ENCODE assay signal across 15 cellular contexts in the genomic region with DNA sequence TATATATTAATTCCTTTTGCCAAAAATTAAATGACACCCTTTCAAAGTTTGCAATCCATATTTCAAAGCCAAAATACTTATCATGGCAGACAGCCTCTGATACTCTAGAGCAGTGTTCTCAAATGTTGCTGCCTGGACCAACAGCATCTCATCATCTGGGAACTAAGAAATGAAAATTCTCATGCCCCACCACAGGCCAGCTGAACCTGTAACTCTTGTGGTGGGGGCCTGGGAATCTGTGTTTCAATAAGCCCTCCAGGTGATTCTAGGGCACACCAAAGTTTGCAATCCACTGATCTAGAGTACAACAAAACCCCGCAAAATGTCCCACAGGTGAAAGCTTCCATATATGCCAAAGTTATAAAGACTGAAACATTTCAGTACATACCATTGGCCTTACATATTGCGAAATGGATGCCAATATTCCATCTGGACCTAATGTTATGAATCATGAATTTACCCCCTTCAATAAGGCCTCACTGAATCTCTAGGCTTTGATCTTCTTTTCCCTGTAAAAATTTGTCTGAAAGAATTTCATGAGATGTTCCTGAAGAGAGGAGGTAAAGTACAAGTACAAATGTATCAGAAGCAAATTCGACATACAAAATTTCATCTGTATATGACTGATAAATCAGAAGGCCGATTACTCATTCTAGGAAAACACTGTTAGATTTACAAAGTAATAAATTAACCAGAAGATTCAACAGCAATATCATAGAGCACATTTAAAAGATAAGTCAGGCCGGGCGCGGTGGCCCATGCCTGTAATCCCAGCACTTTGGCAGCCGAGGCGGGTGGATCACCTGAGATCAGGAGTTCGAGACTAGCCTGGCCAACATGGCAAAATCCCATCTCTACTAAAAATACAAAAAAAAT. TPM values are rescaled to one million over a fixed set of nuclear protein-coding genes. Genes with fewer than 3 reads are reported as not detected.
DNase-seq lines count a peak whose midpoint lies in the region; ATAC-seq and TF ChIP-seq lines count a peak whose summit lies in the region.
"Had no signal": no experiment of that assay in that cellular context is flagged by ENCODE, and none has a peak within 500 bp of the region (broad histone marks: within the 10 kb centered on the region; RNA-seq: fewer than 3 reads in every experiment).

No MANE protein-coding gene starts in this region.

- H3K4me3 ChIP-seq in CD4-positive, alpha-beta memory T cell (ENCODE audit: low read length in 2 of 2) = no peak overlapping the region
- H3K4me3 ChIP-seq in mucosa of descending colon (no peak overlapping the region), uterus (no peak overlapping the region)
- H3K4me3 ChIP-seq: breast epithelium had no signal

- peaks cover 6% of the 10 kb centered on the region for H3K36me3 ChIP-seq in CD4-positive, alpha-beta memory T cell (ENCODE audit: insufficient read depth, low read length)
- no peaks in the 10 kb centered on the region for H3K36me3 ChIP-seq in mucosa of descending colon (ENCODE audit: low read depth)
- H3K36me3 ChIP-seq in uterus = no peaks in the 10 kb centered on the region
- H3K36me3 ChIP-seq: breast epithelium had no signal

- H3K4me1 ChIP-seq in CD4-positive, alpha-beta memory T cell (ENCODE audit: insufficient read depth, low read length) = peaks cover 79% of the 10 kb centered on the region
- H3K4me1 ChIP-seq in mucosa of descending colon (ENCODE audit: low read depth) (peaks cover 15% of the 10 kb centered on the region), uterus (no peaks in the 10 kb centered on the region)
- H3K4me1 ChIP-seq: breast epithelium had no signal

- intact Hi-C loops in CD4-positive, alpha-beta memory T cell (cut with micrococcal nuclease) = loop anchor here (10.0 kb wide), 1 partner anchor 447 kb away; the partner anchor contains the start of gene ARHGAP12
- intact Hi-C loops in mucosa of descending colon (cut with DNase I, micrococcal nuclease) (no loop called here), uterus (cut with DNase I; ENCODE audit: low total_unique reads) (no loop called here), head of caudate nucleus (cut with DNase I) (loop anchor here (5.0 to 10.0 kb wide), 2 partner anchors 70 to 317 kb away; partner anchors contain the start of gene KIF5B)

- no peaks in the 10 kb centered on the region for H3K9me3 ChIP-seq in CD4-positive, alpha-beta memory T cell (ENCODE audit: control insufficient read depth in 1 of 2, low read length in 2 of 2)
- H3K9me3 ChIP-seq in mucosa of descending colon = no peaks in the 10 kb centered on the region
- H3K9me3 ChIP-seq in uterus = no peaks in the 10 kb centered on the region
- H3K9me3 ChIP-seq: breast epithelium had no signal

- peaks cover 15 to 29% of the 10 kb centered on the region in 2 donors for H3K36me3 Mint-ChIP-seq in CD4-positive, alpha-beta memory T cell
- no peaks in the 10 kb centered on the region for H3K36me3 Mint-ChIP-seq in activated naive CD8-positive, alpha-beta T cell
- H3K36me3 Mint-ChIP-seq: WTC11 had no signal

- CTCF ChIA-PET in CD4-positive, alpha-beta memory T cell (lab: Charles Lee; ENCODE audit: partially characterized antibody) = interaction anchor here (0.8 to 7.0 kb wide), 7 partner anchors 19 to 637 kb away, joined by 3 to 109 read pairs (median 3); no protein-coding TSS in a partner anchor
- CTCF ChIA-PET in HEK293T (lab: Yijun Ruan, JAX) = interaction anchor here (0.6 kb wide), 1 partner anchor 1489 kb away, joined by 3 read pairs; no protein-coding TSS in a partner anchor

- H3K27ac Mint-ChIP-seq in CD4-positive, alpha-beta memory T cell = peak overlapping the region; percentile 48 to 86 (median 65)
- peak overlapping the region; percentile 76 for H3K27ac Mint-ChIP-seq in activated naive CD8-positive, alpha-beta T cell
- H3K27ac Mint-ChIP-seq: HFFc6, WTC11 had no signal

- H3K27me3 Mint-ChIP-seq in CD4-positive, alpha-beta memory T cell = no peaks in the 10 kb centered on the region
- no peaks in the 10 kb centered on the region for H3K27me3 Mint-ChIP-seq in activated naive CD8-positive, alpha-beta T cell

- TF ChIP-seq CTCF in mucosa of descending colon (IDR thresholded peaks at IDR 0.05) = no peak
- TF ChIP-seq CTCF in uterus (IDR thresholded peaks at IDR 0.05) = no peak

- no peak overlapping the region for H3K27ac ChIP-seq in CD4-positive, alpha-beta memory T cell (ENCODE audit: low read depth, low read length)
- H3K27ac ChIP-seq in uterus = no peak overlapping the region
- H3K27ac ChIP-seq: breast epithelium had no signal

- POLR2A ChIA-PET in CD4-positive, alpha-beta memory T cell (lab: Charles Lee; ENCODE audit: partially characterized antibody) = interaction anchor here (1.0 to 1.5 kb wide), 5 partner anchors 9 to 26 kb away, joined by 3 to 5 read pairs (median 4); partner anchors contain the start of gene EPC1
- POLR2A ChIA-PET in HEK293T (lab: Yijun Ruan, JAX) = no interaction called here

- ATAC-seq in GM19395 (IDR thresholded peaks at IDR 0.05; ENCODE audit: unreplicated experiment) (peak; percentile 52), mucosa of descending colon (peak; percentile 35)
- ATAC-seq: WTC11 had no signal

- H3K27me3 ChIP-seq in CD4-positive, alpha-beta memory T cell (ENCODE audit: insufficient read depth, low read length) = no peaks in the 10 kb centered on the region
- H3K27me3 ChIP-seq in uterus = no peaks in the 10 kb centered on the region
- H3K27me3 ChIP-seq: breast epithelium had no signal

- TF ChIP-seq POLR2A in uterus (IDR thresholded peaks at IDR 0.05) = no peak

- no peak for DNase-seq in CD4-positive, alpha-beta memory T cell
- no peak for DNase-seq in mucosa of descending colon
- no peak for DNase-seq in uterus
- DNase-seq in NCI-H187 treated with DMSO at 0.1 percent for 48 hours (lab: John Stamatoyannopoulos, UW) = no peak
- DNase-seq in head of caudate nucleus = no peak
- DNase-seq in HEK293T (ENCODE audit: extremely low spot score) = no peak
- DNase-seq: HFFc6; kidney; MV-4-11; NCI-H2171 treated with DMSO at 0.1 percent for 48 hours; stimulated activated CD4-positive, alpha-beta T cell treated with anti-CD3 and anti-CD28 coated beads, Interleukin-2, amount 100 ng/mL, for 48 hours had no signal

- H3K9me3 Mint-ChIP-seq in CD4-positive, alpha-beta memory T cell = no peaks in the 10 kb centered on the region
- no peaks in the 10 kb centered on the region for H3K9me3 Mint-ChIP-seq in activated naive CD8-positive, alpha-beta T cell (ENCODE audit: low read depth)
- H3K9me3 Mint-ChIP-seq: HFFc6 had no signal

- peak overlapping the region in 7 of 8 donors; percentile 25 to 54 (median 33) for H3K4me3 Mint-ChIP-seq in CD4-positive, alpha-beta memory T cell
- H3K4me3 Mint-ChIP-seq in activated naive CD8-positive, alpha-beta T cell = peak overlapping the region; percentile 5
- H3K4me3 Mint-ChIP-seq: HFFc6, WTC11 had no signal

- H3K4me1 Mint-ChIP-seq in CD4-positive, alpha-beta memory T cell = peaks cover 48 to 75% (median 60%) of the 10 kb centered on the region in 4 donors
- H3K4me1 Mint-ChIP-seq in activated naive CD8-positive, alpha-beta T cell (ENCODE audit: low read depth) = peaks cover 60% of the 10 kb centered on the region

TF ChIP-seq in HEK293T, 16 proteins besides CTCF, POLR2A, EP300 and RAD21:
- TF ChIP-seq HDGF (IDR thresholded peaks at IDR 0.05; ENCODE audit: borderline replicate concordance) = no peak
- no peak for TF ChIP-seq FOXK2 (IDR thresholded peaks at IDR 0.05)
- no peak for TF ChIP-seq LEF1 (IDR thresholded peaks at IDR 0.05; ENCODE audit: borderline replicate concordance)
- TF ChIP-seq TARDBP (IDR thresholded peaks at IDR 0.05) = no peak
- TF ChIP-seq PKNOX1 (IDR thresholded peaks at IDR 0.05) = no peak
- TF ChIP-seq ELF4 (IDR thresholded peaks at IDR 0.05) = no peak
- no peak for TF ChIP-seq ARNT (IDR thresholded peaks at IDR 0.05)
- TF ChIP-seq CTBP1 (IDR thresholded peaks at IDR 0.05; ENCODE audit: borderline replicate concordance) = no peak
- no peak for TF ChIP-seq SP1 (IDR thresholded peaks at IDR 0.05)
- TF ChIP-seq BHLHE40 (IDR thresholded peaks at IDR 0.05; ENCODE audit: borderline replicate concordance) = no peak
- no peak for TF ChIP-seq L3MBTL2 (conservative IDR thresholded peaks at IDR 0.05)
- TF ChIP-seq FOXA1 (IDR thresholded peaks at IDR 0.05) = no peak
- TF ChIP-seq SUZ12 (IDR thresholded peaks at IDR 0.05) = no peak
- TF ChIP-seq NFRKB (IDR thresholded peaks at IDR 0.05) = no peak
- TF ChIP-seq FOXM1 (IDR thresholded peaks at IDR 0.05; ENCODE audit: borderline replicate concordance) = no peak
- TF ChIP-seq ZNF384 (IDR thresholded peaks at IDR 0.05) = no peak

RNA-seq across cellular contexts. Expression of gene EPC1, which starts 25.3 kb away (rescaled TPM):
- total RNA-seq in CD4-positive, alpha-beta memory T cell = 100 to 1,000 TPM; 105 to 112 TPM
- 10 to 100 TPM; 46.0 to 57.0 TPM for polyA plus RNA-seq in CD4-positive, alpha-beta memory T cell
- total RNA-seq in mucosa of descending colon (10 to 100 TPM; 33.7 to 47.9 (median 46.9) TPM), uterus (100 to 1,000 TPM in 1 of 4 donors, 10 to 100 TPM in 3; 34.7 to 109 (median 48.8) TPM)

Comparison
In these comparisons a context has a peak if more than half of its experiments do, and no peak if none do; other contexts are left out.
1. intact Hi-C loops: an anchor here in CD4-positive, alpha-beta memory T cell (10.0 kb wide) and head of caudate nucleus (5.0 to 10.0 kb wide); none called in mucosa of descending colon and uterus.